1 cellular context compared by ENCODE assay signal in genomic region chr12:10235761-10236631, GRCh38.
TF ChIP-seq lines count a peak whose summit lies in the region.

No MANE protein-coding gene starts in this region.

TF ChIP-seq in endothelial cell of umbilical vein, 7 proteins besides CTCF, POLR2A, EP300 and RAD21 (continued from another document):
- no peak for TF ChIP-seq MAX (IDR thresholded peaks at IDR 0.05; ENCODE audit: insufficient read depth, insufficient read length)
- no peak for TF ChIP-seq GATA2 (IDR thresholded peaks at IDR 0.05; ENCODE audit: insufficient read depth, insufficient read length, low read depth, low read length)
